Comparison of ENCODE assay signal across 8 cellular contexts in the genomic region with DNA sequence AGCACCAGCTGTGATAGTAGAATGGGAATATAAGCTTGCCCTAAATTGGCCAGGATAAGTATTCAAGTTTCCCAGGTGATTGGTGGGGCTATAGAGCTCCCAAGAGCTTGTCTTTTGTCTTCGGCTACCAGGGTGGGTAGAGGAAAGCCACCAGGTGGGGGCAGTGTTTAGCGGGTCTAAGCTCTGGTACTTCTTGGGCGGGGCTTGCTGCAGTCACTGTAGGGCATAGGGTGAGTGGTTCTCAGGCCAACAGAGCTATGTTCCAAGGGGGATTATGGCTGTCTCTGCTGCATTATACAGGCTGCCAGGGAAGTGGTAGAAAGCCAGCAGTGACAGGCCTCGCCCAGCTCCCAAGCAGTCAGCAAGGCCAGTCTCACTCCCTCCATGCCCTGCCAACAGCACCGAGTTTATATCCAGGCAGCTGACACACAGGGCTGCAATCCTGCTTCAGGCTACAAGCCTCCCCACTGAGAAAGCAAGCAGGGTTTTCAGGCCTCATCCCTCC.
DNase-seq lines count a peak whose midpoint lies in the region; ATAC-seq lines count a peak whose summit lies in the region.

No MANE protein-coding gene starts in this region.

- no peak overlapping the region for H3K27ac Mint-ChIP-seq in activated naive CD8-positive, alpha-beta T cell treated with anti-CD3 and anti-CD28 coated beads, Interleukin-2, amount 50 U/mL, for 24 hours

- DNase-seq in COLO829 (ENCODE audit: low spot score) (peak; percentile 63), SKM-1 (lab: John Stamatoyannopoulos, UW; ENCODE audit: unreplicated experiment) (peak; percentile 27), hippocampal formation (lab: John Stamatoyannopoulos, UW) (peak; percentile 23 to 44), NCI-H1105 treated with DMSO at 0.1 percent for 48 hours (lab: John Stamatoyannopoulos, UW) (no peak)
- peak; percentile 72 for DNase-seq in activated naive CD8-positive, alpha-beta T cell treated with anti-CD3 and anti-CD28 coated beads, Interleukin-2, amount 50 U/mL, for 24 hours
- peak; percentile 41 to 77 (median 58) for DNase-seq in stimulated activated CD4-positive, alpha-beta T cell treated with anti-CD3 and anti-CD28 coated beads, Interleukin-12 subunit alpha, Interleukin-12 subunit beta, amount 100 ng/mL, for 48 hours (ENCODE audit: low read depth in 2 of 3, low spot score in 1 of 3)

- no peak overlapping the region for H3K4me3 Mint-ChIP-seq in activated naive CD8-positive, alpha-beta T cell treated with anti-CD3 and anti-CD28 coated beads, Interleukin-2, amount 50 U/mL, for 24 hours

- no peaks in the 10 kb centered on the region for H3K4me1 Mint-ChIP-seq in activated naive CD8-positive, alpha-beta T cell treated with anti-CD3 and anti-CD28 coated beads, Interleukin-2, amount 50 U/mL, for 24 hours

- H3K9me3 Mint-ChIP-seq in activated naive CD8-positive, alpha-beta T cell treated with anti-CD3 and anti-CD28 coated beads, Interleukin-2, amount 50 U/mL, for 24 hours = no peaks in the 10 kb centered on the region

- peaks cover 31% of the 10 kb centered on the region for H3K27me3 Mint-ChIP-seq in activated naive CD8-positive, alpha-beta T cell treated with anti-CD3 and anti-CD28 coated beads, Interleukin-2, amount 50 U/mL, for 24 hours

- peak; percentile 98 for ATAC-seq in GM19351 (IDR thresholded peaks at IDR 0.05; ENCODE audit: unreplicated experiment)
- ATAC-seq in HG03571 (IDR thresholded peaks at IDR 0.05; ENCODE audit: unreplicated experiment) = peak; percentile 89
- ATAC-seq in activated naive CD8-positive, alpha-beta T cell treated with anti-CD3 and anti-CD28 coated beads, Interleukin-2, amount 50 U/mL, for 24 hours = peak; percentile 92

- H3K36me3 Mint-ChIP-seq in activated naive CD8-positive, alpha-beta T cell treated with anti-CD3 and anti-CD28 coated beads, Interleukin-2, amount 50 U/mL, for 24 hours (ENCODE audit: low read depth) = no peaks in the 10 kb centered on the region
